ENCODE assay signal across 17 cellular contexts in genomic region chr16:87507351-87508069, GRCh38. TPM values are rescaled to one million over a fixed set of nuclear protein-coding genes. Genes with fewer than 3 reads are reported as not detected.
A peak's percentile ranks its signal among the peaks of the same experiment; 100 is the strongest.
DNase-seq lines count a peak whose midpoint lies in the region; ATAC-seq and TF ChIP-seq lines count a peak whose summit lies in the region.
"Had no signal": no experiment of that assay in that cellular context is flagged by ENCODE, and none has a peak within 500 bp of the region (broad histone marks: within the 10 kb centered on the region; RNA-seq: fewer than 3 reads in every experiment).

No MANE protein-coding gene starts in this region.

- no peak for DNase-seq in activated naive CD8-positive, alpha-beta T cell treated with anti-CD3 and anti-CD28 coated beads for 36 hours
- DNase-seq in lung (ENCODE audit: low spot score) (no peak), aorta (no peak), tibial artery (no peak)
- DNase-seq: activated naive CD4-positive, alpha-beta T cell treated with Interleukin-2 at 50 U/mL for 16 hours; effector memory CD4-positive, alpha-beta T cell; GDM1; NCI-H1048; NCI-H345; WERI-Rb-1 had no signal

- no peaks in the 10 kb centered on the region for H3K36me3 Mint-ChIP-seq in activated naive CD8-positive, alpha-beta T cell
- no peaks in the 10 kb centered on the region for H3K36me3 Mint-ChIP-seq in activated naive CD8-positive, alpha-beta T cell treated with anti-CD3 and anti-CD28 coated beads for 36 hours
- H3K36me3 Mint-ChIP-seq: brain; stimulated activated memory B cell treated with anti-CD40 and anti-IgM and Interleukin-4, amounts not matched to agents 10 μg/mL and 1 μg/mL and 100 μg/mL, for 72 hours had no signal

- H3K36me3 ChIP-seq in gastroesophageal sphincter (no peaks in the 10 kb centered on the region), lung (ENCODE audit: control insufficient read depth in 2 of 2, insufficient read depth in 2 of 2, low read length in 2 of 2) (no peaks in the 10 kb centered on the region), aorta (ENCODE audit: control insufficient read depth in 1 of 2, insufficient read depth in 2 of 2, low read length in 1 of 2) (no peaks in the 10 kb centered on the region), tibial artery (no peaks in the 10 kb centered on the region)
- H3K36me3 ChIP-seq: WERI-Rb-1 had no signal

- H3K27ac ChIP-seq in gastroesophageal sphincter: peak overlapping the region in 3 of 4 donors; percentile 19 to 48 (median 41)
- H3K27ac ChIP-seq in lung (ENCODE audit: low read depth in 1 of 2, low read length in 1 of 2): peak overlapping the region in 1 of 2 donors; percentile 42
- H3K27ac ChIP-seq in aorta (ENCODE audit: low read depth in 1 of 2, low read length in 2 of 2): no peak overlapping the region
- H3K27ac ChIP-seq in tibial artery: no peak overlapping the region
- H3K27ac ChIP-seq: SK-N-MC, WERI-Rb-1 had no signal

- peak overlapping the region in 1 of 2 donors; percentile 25 for H3K4me3 ChIP-seq in gastroesophageal sphincter
- no peak overlapping the region for H3K4me3 ChIP-seq in lung
- no peak overlapping the region for H3K4me3 ChIP-seq in aorta (ENCODE audit: low read length in 2 of 2)
- no peak overlapping the region for H3K4me3 ChIP-seq in tibial artery
- H3K4me3 ChIP-seq: SK-N-MC had no signal

- H3K4me1 ChIP-seq in gastroesophageal sphincter (peaks cover 0 to 13% (median 12%) of the 10 kb centered on the region in 3 donors), lung (ENCODE audit: control insufficient read depth in 2 of 2, insufficient read depth in 2 of 2, low read length in 2 of 2) (peaks cover 0 to 3% of the 10 kb centered on the region in 2 donors), aorta (ENCODE audit: control insufficient read depth in 1 of 2, insufficient read depth in 2 of 2, low read length in 2 of 2) (no peaks in the 10 kb centered on the region), tibial artery (no peaks in the 10 kb centered on the region)

- peaks cover 2% of the 10 kb centered on the region for H3K27me3 Mint-ChIP-seq in activated naive CD8-positive, alpha-beta T cell
- H3K27me3 Mint-ChIP-seq in activated naive CD8-positive, alpha-beta T cell treated with anti-CD3 and anti-CD28 coated beads for 36 hours: peaks cover 20% of the 10 kb centered on the region
- H3K27me3 Mint-ChIP-seq: brain had no signal

- H3K4me1 Mint-ChIP-seq in activated naive CD8-positive, alpha-beta T cell (ENCODE audit: low read depth): peaks cover 9% of the 10 kb centered on the region
- peaks cover 6% of the 10 kb centered on the region for H3K4me1 Mint-ChIP-seq in activated naive CD8-positive, alpha-beta T cell treated with anti-CD3 and anti-CD28 coated beads for 36 hours
- H3K4me1 Mint-ChIP-seq: brain; stimulated activated memory B cell treated with anti-CD40 and anti-IgM and Interleukin-4, amounts not matched to agents 10 μg/mL and 1 μg/mL and 100 μg/mL, for 72 hours had no signal

- peak overlapping the region; percentile 36 for H3K4me3 Mint-ChIP-seq in activated naive CD8-positive, alpha-beta T cell
- no peak overlapping the region for H3K4me3 Mint-ChIP-seq in activated naive CD8-positive, alpha-beta T cell treated with anti-CD3 and anti-CD28 coated beads for 36 hours
- H3K4me3 Mint-ChIP-seq: brain; stimulated activated memory B cell treated with anti-CD40 and anti-IgM and Interleukin-4, amounts not matched to agents 10 μg/mL and 1 μg/mL and 100 μg/mL, for 72 hours had no signal

- WGBS in gastroesophageal sphincter (ENCODE audit: low coverage in 1 of 2), 2 donors: 34 to 36% methylated on average over 11 of the region's 25 CpGs
- WGBS in lung, 2 donors: 18 to 28% methylated on average over 25 of the region's 25 CpGs
- WGBS in aorta, 2 donors: 73 to 78% methylated on average over 25 of the region's 25 CpGs

- no peak for TF ChIP-seq EP300 in gastroesophageal sphincter (IDR thresholded peaks at IDR 0.05)

- H3K9me3 Mint-ChIP-seq in activated naive CD8-positive, alpha-beta T cell (ENCODE audit: low read depth): no peaks in the 10 kb centered on the region
- no peaks in the 10 kb centered on the region for H3K9me3 Mint-ChIP-seq in activated naive CD8-positive, alpha-beta T cell treated with anti-CD3 and anti-CD28 coated beads for 36 hours

- TF ChIP-seq CTCF in gastroesophageal sphincter (IDR thresholded peaks at IDR 0.05) (no peak), lung (IDR thresholded peaks at IDR 0.05; ENCODE audit: control extremely low read depth, extremely low read depth) (no peak), tibial artery (IDR thresholded peaks at IDR 0.05) (no peak)

- H3K9me3 ChIP-seq in gastroesophageal sphincter: no peaks in the 10 kb centered on the region
- peaks cover 0 to 3% of the 10 kb centered on the region in 2 donors for H3K9me3 ChIP-seq in lung (ENCODE audit: control insufficient read depth in 2 of 2, insufficient read depth in 1 of 2, low read length in 1 of 2)
- no peaks in the 10 kb centered on the region for H3K9me3 ChIP-seq in aorta (ENCODE audit: control insufficient read depth, low read length)
- H3K9me3 ChIP-seq in tibial artery: no peaks in the 10 kb centered on the region

- no peak overlapping the region for H3K27ac Mint-ChIP-seq in activated naive CD8-positive, alpha-beta T cell
- no peak overlapping the region for H3K27ac Mint-ChIP-seq in activated naive CD8-positive, alpha-beta T cell treated with anti-CD3 and anti-CD28 coated beads for 36 hours
- H3K27ac Mint-ChIP-seq: brain; stimulated activated memory B cell treated with anti-CD40 and anti-IgM and Interleukin-4, amounts not matched to agents 10 μg/mL and 1 μg/mL and 100 μg/mL, for 72 hours had no signal

- H3K27me3 ChIP-seq in gastroesophageal sphincter (peaks cover 11% of the 10 kb centered on the region), lung (ENCODE audit: control insufficient read depth, insufficient read depth) (no peaks in the 10 kb centered on the region), aorta (ENCODE audit: control insufficient read depth in 1 of 2, insufficient read depth in 2 of 2, low read length in 1 of 2) (no peaks in the 10 kb centered on the region), tibial artery (peaks cover 0 to 7% of the 10 kb centered on the region in 2 donors)

- intact Hi-C loops in aorta (cut with DNase I) (no loop called here), tibial artery (cut with DNase I; ENCODE audit: low total_unique reads) (no loop called here)

- TF ChIP-seq POLR2A in gastroesophageal sphincter (IDR thresholded peaks at IDR 0.05): no peak

- ATAC-seq in gastroesophageal sphincter (peak; percentile 63), lung (ENCODE audit: insufficient read depth, low FRiP score) (peak; percentile 49), aorta (ENCODE audit: low FRiP score) (peak; percentile 59), GM21367 (IDR thresholded peaks at IDR 0.05; ENCODE audit: unreplicated experiment) (no peak), GM18858 (IDR thresholded peaks at IDR 0.05; ENCODE audit: unreplicated experiment) (no peak)
- ATAC-seq: stimulated activated memory B cell treated with anti-CD40 and anti-IgM and Interleukin-4, amounts not matched to agents 10 μg/mL and 1 μg/mL and 100 μg/mL, for 72 hours had no signal

RNA-seq across cellular contexts. Expression of gene ZCCHC14, which starts 14.7 kb away (rescaled TPM):
- total RNA-seq in activated naive CD8-positive, alpha-beta T cell treated with anti-CD3 and anti-CD28 coated beads for 36 hours: 1 to 10 TPM; 5.5 to 5.7 TPM
- 10 to 100 TPM; 15.5 to 24.9 (median 19.9) TPM for total RNA-seq in gastroesophageal sphincter
- total RNA-seq in lung: 10 to 100 TPM; 28.9 to 31.1 TPM
- polyA plus RNA-seq in lung: 1 to 10 TPM; 7.4 to 9.8 TPM
- 10 to 100 TPM; 32.5 to 42.5 TPM for total RNA-seq in aorta
- 10 to 100 TPM in 1 of 2 donors, 1 to 10 TPM in 1; 6.6 to 23.1 TPM for polyA plus RNA-seq in aorta

Comparison
In these comparisons a context has a peak if more than half of its experiments do, and no peak if none do; other contexts are left out.
1. ATAC-seq: peak in gastroesophageal sphincter (single experiment), lung (single experiment) and aorta (single experiment); none in GM21367 (single experiment) and GM18858 (single experiment).
2. H3K27ac ChIP-seq: peak in gastroesophageal sphincter (3 of 4); none in aorta (0 of 2) and tibial artery (0 of 2).